In genomic region chr4:5943561-5943960, GRCh38 we compare ENCODE assay signal across 1 cellular context.
TF ChIP-seq lines count a peak whose summit lies in the region.

No MANE protein-coding gene starts in this region.

TF ChIP-seq in H1, 55 proteins besides CTCF, POLR2A, EP300 and RAD21 (continued from another document):
- no peak for TF ChIP-seq ATF2 (IDR thresholded peaks at IDR 0.05; ENCODE audit: low read length)
- no peak for TF ChIP-seq CBX5 (IDR thresholded peaks at IDR 0.05; ENCODE audit: low read depth, low read length)
- 0 out of 2 replicates have a peak, but pooled peaks have one; percentile 1 for TF ChIP-seq KDM1A (IDR thresholded peaks at IDR 0.05; ENCODE audit: borderline replicate concordance, low read length)
- TF ChIP-seq HDAC6 (IDR thresholded peaks at IDR 0.05; ENCODE audit: low read depth, low read length): no peak
- no peak for TF ChIP-seq POU5F1 (IDR thresholded peaks at IDR 0.05; ENCODE audit: low read depth, low read length)
